ENCODE assay signal across 36 cellular contexts in the genomic region with DNA sequence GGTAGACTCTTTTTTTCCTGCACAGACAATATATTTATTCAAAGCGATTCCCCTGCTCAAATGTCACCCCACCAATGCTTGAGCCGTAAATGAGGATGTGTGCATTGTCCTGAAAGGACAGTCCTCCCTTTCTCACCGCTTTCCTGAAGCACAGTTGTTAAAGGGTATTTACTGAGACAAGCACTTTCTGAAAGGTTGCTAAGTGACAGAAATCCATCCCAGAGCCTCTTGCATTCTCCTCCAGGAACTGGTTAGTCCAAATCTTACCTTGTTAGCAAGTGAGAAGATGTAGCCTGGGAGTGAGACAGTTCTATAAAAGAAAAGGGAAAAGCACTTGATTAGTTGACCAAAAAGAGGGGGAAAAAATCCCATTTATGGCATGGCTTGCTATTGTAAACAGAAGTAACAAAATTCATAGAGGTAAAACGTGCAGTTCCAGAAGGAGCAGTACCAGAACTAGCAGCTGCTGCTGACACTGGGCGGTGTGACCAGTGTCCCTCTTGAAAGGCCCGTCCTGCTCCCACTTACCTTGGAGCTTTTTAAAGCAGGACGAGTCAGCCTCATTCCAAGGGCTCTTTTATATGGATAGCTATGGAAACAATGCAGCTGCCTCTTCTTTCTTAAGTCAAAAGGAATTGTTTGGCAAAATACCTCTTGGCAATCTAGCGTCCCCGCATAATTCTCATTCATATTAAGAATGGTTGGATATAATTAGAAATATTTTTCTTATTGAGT. TPM values are rescaled to one million over a fixed set of nuclear protein-coding genes. Genes with fewer than 3 reads are reported as not detected.
A peak's percentile ranks its signal among the peaks of the same experiment; 100 is the strongest.
DNase-seq lines count a peak whose midpoint lies in the region; TF ChIP-seq lines count a peak whose summit lies in the region.
"Had no signal": no experiment of that assay in that cellular context is flagged by ENCODE, and none has a peak within 500 bp of the region (broad histone marks: within the 10 kb centered on the region; RNA-seq: fewer than 3 reads in every experiment).

A gene (minus strand): TSS at position 551 of the 735 bp plus-strand sequence. CDS start 1,738 bp downstream, outside the sequence.

- H3K4me3 ChIP-seq in NT2/D1 (ENCODE audit: insufficient read length, low read depth): no peak within 1 kb of the TSS
- peak within 1 kb of the TSS; percentile 26; the same call in 1 of the 2 replicates for H3K4me3 ChIP-seq in iPS-20b (ENCODE audit: low read length)
- peak within 1 kb of the TSS; percentile 37 for H3K4me3 ChIP-seq in neural progenitor cell
- H3K4me3 ChIP-seq: esophagus muscularis mucosa, heart right ventricle, tibial nerve had no signal

- no peaks in the 10 kb centered on the region for H3K36me3 Mint-ChIP-seq in neural progenitor cell
- H3K36me3 Mint-ChIP-seq: immature natural killer cell; stimulated activated effector memory CD8-positive, alpha-beta T cell treated with anti-CD3 and anti-CD28 coated beads, Interleukin-12 subunit alpha, Interleukin-12 subunit beta, amount 100 ng/mL, for 72 hours had no signal

- no peaks in the 10 kb centered on the region for H3K36me3 ChIP-seq in NT2/D1 (ENCODE audit: insufficient read depth, insufficient read length, low read length)
- H3K36me3 ChIP-seq in iPS-20b (ENCODE audit: insufficient read depth, low read depth, low read length): no peaks in the 10 kb centered on the region
- H3K36me3 ChIP-seq in neural progenitor cell: no peaks in the 10 kb centered on the region
- H3K36me3 ChIP-seq: BE2C, esophagus muscularis mucosa, heart right ventricle, tibial nerve had no signal

- no peak within 1 kb of the TSS for H3K4me3 Mint-ChIP-seq in neural progenitor cell
- H3K4me3 Mint-ChIP-seq: activated naive CD8-positive, alpha-beta T cell treated with anti-CD3 and anti-CD28 coated beads, Interleukin-2, amount 50 U/mL, for 24 hours; immature natural killer cell; stimulated activated effector memory CD8-positive, alpha-beta T cell treated with anti-CD3 and anti-CD28 coated beads, Interleukin-12 subunit alpha, Interleukin-12 subunit beta, amount 100 ng/mL, for 72 hours had no signal

- TF ChIP-seq CTCF in neural progenitor cell (IDR thresholded peaks at IDR 0.05): no peak

- no peaks in the 10 kb centered on the region for H3K79me2 ChIP-seq in neural progenitor cell (ENCODE audit: low read depth)

- H3K4me2 ChIP-seq in neural progenitor cell: peak within 1 kb of the TSS; percentile 72
- H3K4me2 ChIP-seq: SK-N-SH had no signal

- no peaks in the 10 kb centered on the region for H3K9me3 Mint-ChIP-seq in neural progenitor cell
- H3K9me3 Mint-ChIP-seq: immature natural killer cell; stimulated activated effector memory CD8-positive, alpha-beta T cell treated with anti-CD3 and anti-CD28 coated beads, Interleukin-12 subunit alpha, Interleukin-12 subunit beta, amount 100 ng/mL, for 72 hours had no signal

- no peaks in the 10 kb centered on the region for H3K4me1 ChIP-seq in NT2/D1 (ENCODE audit: insufficient read depth, insufficient read length)
- H3K4me1 ChIP-seq in iPS-20b (ENCODE audit: insufficient read depth, low read length): peaks cover 25% of the 10 kb centered on the region
- H3K4me1 ChIP-seq in neural progenitor cell: peaks cover 33% of the 10 kb centered on the region
- H3K4me1 ChIP-seq: BE2C, esophagus muscularis mucosa, foreskin keratinocyte, heart right ventricle, tibial nerve had no signal

- no peaks in the 10 kb centered on the region for H4K20me1 ChIP-seq in neural progenitor cell (ENCODE audit: low read depth)

- H3K27me3 ChIP-seq in NT2/D1 (ENCODE audit: insufficient read depth, insufficient read length): no peaks in the 10 kb centered on the region
- H3K27me3 ChIP-seq in iPS-20b (ENCODE audit: insufficient read depth, low read length): no peaks in the 10 kb centered on the region
- H3K27me3 ChIP-seq in neural progenitor cell: no peaks in the 10 kb centered on the region
- H3K27me3 ChIP-seq: BE2C, esophagus muscularis mucosa, foreskin keratinocyte, tibial nerve had no signal

- H3F3A ChIP-seq in neural progenitor cell (ENCODE audit: low read depth): peaks cover 26% of the 10 kb centered on the region

- peak; percentile 18 for DNase-seq in ELF-1 (ENCODE audit: low read depth, low spot score)
- peak; percentile 35 for DNase-seq in NT2/D1 (ENCODE audit: low read depth, low spot score)
- peak; percentile 76 for DNase-seq in neural progenitor cell (ENCODE audit: low spot score)
- no peak for DNase-seq in GOT3 (lab: John Stamatoyannopoulos, UW)
- DNase-seq in NCI-H2081 treated with DMSO at 0.1 percent for 48 hours (lab: John Stamatoyannopoulos, UW): no peak
- DNase-seq in activated CD4-positive, alpha-beta T cell treated with anti-CD3 and anti-CD28 coated beads, Interleukin-2, amount 50 U/mL, for 1 hour: no peak
- DNase-seq in T-helper 2 cell: no peak
- DNase-seq: activated CD4-positive, alpha-beta T cell treated with anti-CD3 and anti-CD28 coated beads, Interleukin-2, amount 50 U/mL, for 48 hours; activated naive CD4-positive, alpha-beta T cell; activated naive CD8-positive, alpha-beta T cell treated with anti-CD3 and anti-CD28 coated beads, Interleukin-2, amount 50 U/mL, for 24 hours; BE2C; central memory CD4-positive, alpha-beta T cell; cortex of kidney; DMS153; foreskin keratinocyte; GDM1; heart right ventricle; immature natural killer cell; KBM-7; left colon; mammary epithelial cell; NCI-H1105; NCI-H187; NCI-H524 treated with DMSO at 0.1 percent for 48 hours; NK-92 treated with Interleukin-12 subunit alpha and Interleukin-12 subunit beta, amount 100 ng/mL, for 24 hours; nucleus accumbens; PC-3; SK-N-SH had no signal

- H3K27ac ChIP-seq in iPS-20b (ENCODE audit: low read length) (no peak within 1 kb of the TSS), neural progenitor cell (peak within 1 kb of the TSS; percentile 92)
- H3K27ac ChIP-seq: esophagus muscularis mucosa, foreskin keratinocyte, heart right ventricle, tibial nerve had no signal

- H3K9me3 ChIP-seq in NT2/D1 (ENCODE audit: insufficient read depth, low read length): no peaks in the 10 kb centered on the region
- no peaks in the 10 kb centered on the region for H3K9me3 ChIP-seq in iPS-20b (ENCODE audit: insufficient read depth, low read depth, low read length)
- no peaks in the 10 kb centered on the region for H3K9me3 ChIP-seq in neural progenitor cell (ENCODE audit: low read depth)
- H3K9me3 ChIP-seq: BE2C, esophagus muscularis mucosa, heart right ventricle, SK-N-SH, tibial nerve had no signal

- peak within 1 kb of the TSS; percentile 52 for H2AFZ ChIP-seq in neural progenitor cell (replicated peaks)

- H3K27ac Mint-ChIP-seq in neural progenitor cell: no peak within 1 kb of the TSS
- H3K27ac Mint-ChIP-seq: activated naive CD8-positive, alpha-beta T cell treated with anti-CD3 and anti-CD28 coated beads, Interleukin-2, amount 50 U/mL, for 24 hours; immature natural killer cell; stimulated activated effector memory CD8-positive, alpha-beta T cell treated with anti-CD3 and anti-CD28 coated beads, Interleukin-12 subunit alpha, Interleukin-12 subunit beta, amount 100 ng/mL, for 72 hours had no signal

- H3K9ac ChIP-seq in NT2/D1 (ENCODE audit: insufficient read length, low read depth): no peak within 1 kb of the TSS
- peak within 1 kb of the TSS; percentile 42; the same call in 1 of the 2 replicates for H3K9ac ChIP-seq in iPS-20b (ENCODE audit: low read depth, low read length)
- H3K9ac ChIP-seq in neural progenitor cell: no peak within 1 kb of the TSS
- H3K9ac ChIP-seq: SK-N-SH had no signal

- no peaks in the 10 kb centered on the region for H3K27me3 Mint-ChIP-seq in neural progenitor cell (ENCODE audit: insufficient read depth, low read depth)

- peaks cover 16% of the 10 kb centered on the region for H3K4me1 Mint-ChIP-seq in neural progenitor cell
- H3K4me1 Mint-ChIP-seq: activated naive CD8-positive, alpha-beta T cell treated with anti-CD3 and anti-CD28 coated beads, Interleukin-2, amount 50 U/mL, for 24 hours; immature natural killer cell; stimulated activated effector memory CD8-positive, alpha-beta T cell treated with anti-CD3 and anti-CD28 coated beads, Interleukin-12 subunit alpha, Interleukin-12 subunit beta, amount 100 ng/mL, for 72 hours had no signal

RNA-seq across cellular contexts. Expression of the gene that starts here (rescaled TPM):
- 0.19 and 0.37 TPM in 2 replicates for total RNA-seq in neural progenitor cell (ENCODE audit: low replicate concordance)
- total RNA-seq: foreskin keratinocyte; HT1080; left colon; mammary epithelial cell; MCF 10A; PC-3; pulmonary artery endothelial cell; T-helper 1 cell treated with Interleukin-12 subunit alpha and Interleukin-12 subunit beta and Interleukin-4 antibody, amounts not matched to agents 30 ng/mL and 1 ng/mL, for 36 hours; tibial nerve had no signal

Comparison
In these comparisons a context has a peak if more than half of its experiments do, and no peak if none do; other contexts are left out.
1. Peak in DNase-seq, H3K4me3 ChIP-seq, H3K27ac ChIP-seq and H3K4me2 ChIP-seq in neural progenitor cell; RNA of the gene not detected or under 1 TPM.
2. DNase-seq: peak in ELF-1 (single experiment) and NT2/D1 (single experiment); none in GOT3 (single experiment), NCI-H2081 treated with DMSO at 0.1 percent for 48 hours (single experiment), activated CD4-positive, alpha-beta T cell treated with anti-CD3 and anti-CD28 coated beads, Interleukin-2, amount 50 U/mL, for 1 hour (single experiment) and T-helper 2 cell (0 of 5).